Comparison of ENCODE assay signal across 33 cellular contexts in genomic region chr2:80168801-80169200, GRCh38.
"Had no signal": no experiment of that assay in that cellular context is flagged by ENCODE, and none has a peak within 500 bp of the region (broad histone marks: within the 10 kb centered on the region; RNA-seq: fewer than 3 reads in every experiment).

No MANE protein-coding gene starts in this region.

- H3K27me3 ChIP-seq: adrenal gland, ascending aorta, body of pancreas, brain microvascular endothelial cell, breast epithelium, cardiac muscle cell had no signal

- FAIRE-seq: astrocyte, bronchial epithelial cell had no signal

- H3K27ac ChIP-seq: adrenal gland, ascending aorta, body of pancreas, brain microvascular endothelial cell, breast epithelium, cardiac muscle cell had no signal

- H3K4me1 ChIP-seq: adrenal gland, ascending aorta, body of pancreas, breast epithelium had no signal

- H3K9me3 ChIP-seq: adrenal gland, ascending aorta, body of pancreas, breast epithelium had no signal

- H3K36me3 ChIP-seq: adrenal gland, ascending aorta, brain microvascular endothelial cell, breast epithelium, cardiac muscle cell had no signal

- ATAC-seq: activated naive CD4-positive, alpha-beta T cell treated with anti-CD3 and anti-CD28 coated beads, Interleukin-2, amount 50 U/mL, for 72 hours; activated naive CD8-positive, alpha-beta T cell treated with anti-CD3 and anti-CD28 coated beads, Interleukin-2, amount 50 U/mL, for 24 hours; activated T-cell treated with anti-CD3 and anti-CD28 coated beads, Interleukin-2, amount 50 U/mL, for 4 hours; activated T-cell treated with anti-CD3 and anti-CD28 coated beads, Interleukin-2, amount 50 U/mL, for 72 hours; activated T-helper 17 cell treated with anti-CD3 and anti-CD28 coated beads, Interleukin-2, amount 50 U/mL, for 72 hours; body of pancreas had no signal

- H3K4me3 ChIP-seq: adrenal gland, ascending aorta, body of pancreas, breast epithelium, cardiac muscle cell had no signal

- DNase-seq: activated effector memory CD4-positive, alpha-beta T cell treated with anti-CD3 and anti-CD28 coated beads, Interleukin-2, amount 50 U/mL, for 16 hours; activated effector memory CD4-positive, alpha-beta T cell treated with Interleukin-2 at 50 U/mL for 16 hours; activated gamma-delta T cell; activated gamma-delta T cell treated with Interleukin-2 at 50 U/mL for 16 hours; activated naive CD4-positive, alpha-beta T cell; activated naive CD4-positive, alpha-beta T cell treated with anti-CD3 and anti-CD28 coated beads for 36 hours; activated naive CD4-positive, alpha-beta T cell treated with anti-CD3 and anti-CD28 coated beads, Interleukin-2, amount 10 ng/mL, durations not matched to agents 7 days and 5 days; activated naive CD4-positive, alpha-beta T cell treated with anti-CD3 and anti-CD28 coated beads, Interleukin-2, amount 50 U/mL, for 16 hours; activated naive CD4-positive, alpha-beta T cell treated with Interleukin-2 at 50 U/mL for 16 hours; activated naive CD8-positive, alpha-beta T cell treated with anti-CD3 and anti-CD28 coated beads for 36 hours; activated naive CD8-positive, alpha-beta T cell treated with anti-CD3 and anti-CD28 coated beads, Interleukin-2, amount 10 ng/mL, durations not matched to agents 7 days and 5 days; activated naive CD8-positive, alpha-beta T cell treated with anti-CD3 and anti-CD28 coated beads, Interleukin-2, amount 50 U/mL, for 24 hours; activated T-cell treated with anti-CD3 and anti-CD28 coated beads, Interleukin-2, amount 50 U/mL, for 1 hour; activated T-cell treated with anti-CD3 and anti-CD28 coated beads, Interleukin-2, amount 50 U/mL, for 24 hours; activated T-cell treated with anti-CD3 and anti-CD28 coated beads, Interleukin-2, amount 50 U/mL, for 4 hours; activated T-cell treated with anti-CD3 and anti-CD28 coated beads, Interleukin-2, amount 50 U/mL, for 48 hours; activated T-cell treated with anti-CD3 and anti-CD28 coated beads, Interleukin-2, amount 50 U/mL, for 72 hours; adrenal gland; amniotic stem cell; anterior cingulate cortex; aorta; body of pancreas; brain microvascular endothelial cell; caudate nucleus; central memory CD4-positive, alpha-beta T cell; cerebellar nuclear complex had no signal
